Comparison of ENCODE assay signal across 24 cellular contexts in the genomic region with DNA sequence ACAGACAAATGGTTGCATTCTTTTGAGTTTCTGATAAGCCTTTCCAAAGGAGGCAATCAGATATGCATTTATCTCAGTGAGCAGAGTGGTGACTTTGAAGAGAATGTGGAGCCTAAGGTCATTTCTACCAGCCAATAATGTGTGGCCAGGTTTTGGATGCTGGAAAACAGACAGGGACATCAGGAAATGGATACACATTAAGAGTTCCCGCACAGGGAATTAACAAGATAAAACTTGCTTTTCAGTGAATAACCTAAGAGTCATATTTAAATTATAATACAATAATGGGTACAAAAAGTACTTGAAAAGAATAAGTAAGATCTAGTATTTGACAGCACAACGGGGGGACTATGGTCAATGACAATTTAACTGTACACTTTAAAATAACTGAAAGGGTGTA.
DNase-seq lines count a peak whose midpoint lies in the region; ATAC-seq, FAIRE-seq and TF ChIP-seq lines count a peak whose summit lies in the region.
"Had no signal": no experiment of that assay in that cellular context is flagged by ENCODE, and none has a peak within 500 bp of the region (broad histone marks: within the 10 kb centered on the region; RNA-seq: fewer than 3 reads in every experiment).

No MANE protein-coding gene starts in this region.

- H3K36me3 Mint-ChIP-seq in endodermal cell (ENCODE audit: low read depth) = no peaks in the 10 kb centered on the region
- no peaks in the 10 kb centered on the region for H3K36me3 Mint-ChIP-seq in activated CD8-positive, alpha-beta T cell treated with anti-CD3 and anti-CD28 coated beads for 36 hours (ENCODE audit: low read depth)
- H3K36me3 Mint-ChIP-seq: CD8-positive, alpha-beta T cell had no signal

- H3K36me3 ChIP-seq in endodermal cell (ENCODE audit: control insufficient read depth, insufficient read depth, low read length) (no peaks in the 10 kb centered on the region), mesendoderm (ENCODE audit: control insufficient read depth, insufficient read depth, low read length) (no peaks in the 10 kb centered on the region), A673 (ENCODE audit: insufficient read depth, low read length, poor library complexity, severe bottlenecking) (no peaks in the 10 kb centered on the region)
- H3K36me3 ChIP-seq: BLaER1 treated with 17β-estradiol and CSF1 and Interleukin-3, amounts not matched to agents 10 nM and 100 nM had no signal

- H3K4ac ChIP-seq in mesendoderm (ENCODE audit: low read depth, low read length) = no peak overlapping the region

- no peak for TF ChIP-seq CTCF in endodermal cell (conservative IDR thresholded peaks at IDR 0.05)
- TF ChIP-seq CTCF in foreskin keratinocyte (conservative IDR thresholded peaks at IDR 0.05) = no peak
- TF ChIP-seq CTCF in activated CD8-positive, alpha-beta T cell treated with anti-CD3 and anti-CD28 coated beads for 36 hours (IDR thresholded peaks at IDR 0.05) = no peak
- no peak for TF ChIP-seq CTCF in A673 (conservative IDR thresholded peaks at IDR 0.05; ENCODE audit: low read depth, low read length)

- CTCF ChIA-PET in activated CD8-positive, alpha-beta T cell treated with anti-CD3 and anti-CD28 coated beads for 36 hours (lab: Charles Lee) = no interaction called here
- CTCF ChIA-PET in A673 (lab: Charles Lee) = no interaction called here

- no peaks in the 10 kb centered on the region for H3K27me3 ChIP-seq in endodermal cell (ENCODE audit: control insufficient read depth, insufficient read depth, low read length, poor library complexity, severe bottlenecking)
- no peaks in the 10 kb centered on the region for H3K27me3 ChIP-seq in foreskin keratinocyte
- no peaks in the 10 kb centered on the region for H3K27me3 ChIP-seq in mesendoderm (ENCODE audit: insufficient read depth, low read length, poor library complexity)
- H3K27me3 ChIP-seq in A673 (replicated peaks; ENCODE audit: insufficient read depth, low read depth, low read length, poor library complexity) = no peaks in the 10 kb centered on the region
- H3K27me3 ChIP-seq: BLaER1 treated with 17β-estradiol and CSF1 and Interleukin-3, amounts not matched to agents 10 nM and 100 nM had no signal

- no peak overlapping the region for H3K23ac ChIP-seq in mesendoderm (ENCODE audit: low read length)

- peak; percentile 71 for ATAC-seq in foreskin keratinocyte
- ATAC-seq in activated CD8-positive, alpha-beta T cell treated with anti-CD3 and anti-CD28 coated beads for 36 hours = no peak
- ATAC-seq: CD8-positive, alpha-beta T cell had no signal

- H3K27ac ChIP-seq in endodermal cell (ENCODE audit: low read depth, low read length) (no peak overlapping the region), foreskin keratinocyte (peak overlapping the region; percentile 11), mesendoderm (ENCODE audit: low read depth, low read length) (no peak overlapping the region), A673 (ENCODE audit: low read depth, low read length, poor library complexity, severe bottlenecking) (no peak overlapping the region)
- H3K27ac ChIP-seq: BLaER1 treated with 17β-estradiol and CSF1 and Interleukin-3, amounts not matched to agents 10 nM and 100 nM; C4-2B had no signal

- no peaks in the 10 kb centered on the region for H3K79me1 ChIP-seq in mesendoderm (ENCODE audit: low read length)

- no peak overlapping the region for H4K5ac ChIP-seq in mesendoderm (ENCODE audit: low read length)

- DNase-seq in endodermal cell (no peak), foreskin keratinocyte (peak; percentile 19 to 63), mesendoderm (peak; percentile 72), H4 (ENCODE audit: low spot score) (no peak), amygdala (lab: John Stamatoyannopoulos, UW) (no peak), A673 (ENCODE audit: low spot score) (no peak)
- DNase-seq in activated CD8-positive, alpha-beta T cell treated with anti-CD3 and anti-CD28 coated beads for 36 hours = no peak
- DNase-seq: 8988T; AML-193; Caco-2; Calu3; CD4-positive, alpha-beta T cell; CD8-positive, alpha-beta T cell; DMS79 treated with DMSO at 0.1 percent for 48 hours; GF-D8 had no signal

- H3K9me3 Mint-ChIP-seq in endodermal cell = no peaks in the 10 kb centered on the region
- no peaks in the 10 kb centered on the region for H3K9me3 Mint-ChIP-seq in activated CD8-positive, alpha-beta T cell treated with anti-CD3 and anti-CD28 coated beads for 36 hours

- peaks cover 42% of the 10 kb centered on the region for H3K4me1 Mint-ChIP-seq in endodermal cell
- no peaks in the 10 kb centered on the region for H3K4me1 Mint-ChIP-seq in activated CD8-positive, alpha-beta T cell treated with anti-CD3 and anti-CD28 coated beads for 36 hours (ENCODE audit: low read depth)

- no peak overlapping the region for H4K8ac ChIP-seq in mesendoderm (ENCODE audit: low read depth, low read length)

- intact Hi-C loops in activated CD8-positive, alpha-beta T cell treated with anti-CD3 and anti-CD28 coated beads for 36 hours (cut with micrococcal nuclease) = no loop called here
- intact Hi-C loops in A673 (cut with micrococcal nuclease; ENCODE audit: unreplicated experiment) = no loop called here

- H3K79me2 ChIP-seq in mesendoderm (ENCODE audit: control insufficient read depth, insufficient read depth, low read length) = no peaks in the 10 kb centered on the region

- no peak overlapping the region for H3K4me3 ChIP-seq in endodermal cell (ENCODE audit: low read length)
- H3K4me3 ChIP-seq in mesendoderm (ENCODE audit: low read length) = no peak overlapping the region
- no peak overlapping the region for H3K4me3 ChIP-seq in A673 (ENCODE audit: low read depth, low read length, poor library complexity, severe bottlenecking)
- H3K4me3 ChIP-seq: BLaER1 treated with 17β-estradiol and CSF1 and Interleukin-3, amounts not matched to agents 10 nM and 100 nM had no signal

- H3K27ac Mint-ChIP-seq in endodermal cell = peak overlapping the region; percentile 9
- no peak overlapping the region for H3K27ac Mint-ChIP-seq in activated CD8-positive, alpha-beta T cell treated with anti-CD3 and anti-CD28 coated beads for 36 hours
- H3K27ac Mint-ChIP-seq: B cell; CD4-positive, alpha-beta T cell; CD8-positive, alpha-beta T cell had no signal

- no peaks in the 10 kb centered on the region for H3K27me3 Mint-ChIP-seq in endodermal cell (ENCODE audit: insufficient read depth)
- no peaks in the 10 kb centered on the region for H3K27me3 Mint-ChIP-seq in activated CD8-positive, alpha-beta T cell treated with anti-CD3 and anti-CD28 coated beads for 36 hours
- H3K27me3 Mint-ChIP-seq: B cell; CD4-positive, alpha-beta T cell had no signal

- H3K4me2 ChIP-seq in mesendoderm (ENCODE audit: low read length) = no peak overlapping the region
- H3K4me2 ChIP-seq: BLaER1 treated with 17β-estradiol and CSF1 and Interleukin-3, amounts not matched to agents 10 nM and 100 nM had no signal

- peaks cover 12% of the 10 kb centered on the region for H3K4me1 ChIP-seq in endodermal cell (ENCODE audit: control insufficient read depth, insufficient read depth, low read length)
- peaks cover 21% of the 10 kb centered on the region for H3K4me1 ChIP-seq in foreskin keratinocyte
- peaks cover 11% of the 10 kb centered on the region for H3K4me1 ChIP-seq in mesendoderm (ENCODE audit: control insufficient read depth, low read depth, low read length)
- peaks cover 28% of the 10 kb centered on the region for H3K4me1 ChIP-seq in A673 (ENCODE audit: insufficient read depth, low read length, poor library complexity, severe bottlenecking)
- H3K4me1 ChIP-seq: Caco-2 had no signal

- FAIRE-seq in TTC549 (lab: Jason Lieb, UNC) = peak; percentile 36
- FAIRE-seq: A204.1, D721Med, G401.6, GM12891, GM18507 had no signal

- H2BK5ac ChIP-seq in mesendoderm (ENCODE audit: low read length) = no peak overlapping the region

- POLR2A ChIA-PET in activated CD8-positive, alpha-beta T cell treated with anti-CD3 and anti-CD28 coated beads for 36 hours (lab: Charles Lee) = no interaction called here
- POLR2A ChIA-PET in A673 (lab: Charles Lee; ENCODE audit: low non-redundant PET) = no interaction called here

- no TSS peak for BruUV-seq in A673 (replicated peaks; lab: Mats Ljungman, UMichigan)

- H3K9ac ChIP-seq in endodermal cell (ENCODE audit: extremely low read depth, low read length, poor library complexity, severe bottlenecking) = no peak overlapping the region
- no peak overlapping the region for H3K9ac ChIP-seq in mesendoderm (ENCODE audit: low read length)
- H3K9ac ChIP-seq: BLaER1 treated with 17β-estradiol and CSF1 and Interleukin-3, amounts not matched to agents 10 nM and 100 nM had no signal

- no peak overlapping the region for H2BK15ac ChIP-seq in mesendoderm (replicated peaks; ENCODE audit: low read depth)

- no peak overlapping the region for H2AK5ac ChIP-seq in mesendoderm (ENCODE audit: low read length)

- WGBS in endodermal cell (ENCODE audit: insufficient coverage in 1 of 2, insufficient read length in 1 of 2), 2 experiments = 90% methylated on average over 2 of the region's 2 CpGs; no CpG with 5 or more reads in 1 of the 2 experiments
- WGBS in mesendoderm (ENCODE audit: extremely low coverage, insufficient coverage, low lambda C conversion rate) = no CpG with 5 or more reads among the region's 2 CpGs

- no peak overlapping the region for H3K4me3 Mint-ChIP-seq in endodermal cell
- H3K4me3 Mint-ChIP-seq in activated CD8-positive, alpha-beta T cell treated with anti-CD3 and anti-CD28 coated beads for 36 hours = no peak overlapping the region
- H3K4me3 Mint-ChIP-seq: B cell; CD4-positive, alpha-beta T cell; CD8-positive, alpha-beta T cell had no signal

- H3K9me3 ChIP-seq in endodermal cell (ENCODE audit: control insufficient read depth, low read length) (no peaks in the 10 kb centered on the region), A673 (ENCODE audit: low read depth, low read length, poor library complexity, severe bottlenecking) (no peaks in the 10 kb centered on the region)
- H3K9me3 ChIP-seq: BLaER1 treated with 17β-estradiol and CSF1 and Interleukin-3, amounts not matched to agents 10 nM and 100 nM; Caco-2 had no signal

- H2BK120ac ChIP-seq in mesendoderm (ENCODE audit: low read depth, low read length) = no peak overlapping the region

- H3K56ac ChIP-seq in mesendoderm (ENCODE audit: low read length) = no peak overlapping the region

- no peak overlapping the region for H3K18ac ChIP-seq in mesendoderm (ENCODE audit: low read length)

Comparison
In these comparisons a context has a peak if more than half of its experiments do, and no peak if none do; other contexts are left out.
1. DNase-seq: peak in foreskin keratinocyte (2 of 2) and mesendoderm (single experiment); none in endodermal cell (single experiment), H4 (single experiment), amygdala (0 of 56), activated CD8-positive, alpha-beta T cell treated with anti-CD3 and anti-CD28 coated beads for 36 hours (single experiment) and A673 (single experiment).